16 cellular contexts compared by ENCODE assay signal in the genomic region with DNA sequence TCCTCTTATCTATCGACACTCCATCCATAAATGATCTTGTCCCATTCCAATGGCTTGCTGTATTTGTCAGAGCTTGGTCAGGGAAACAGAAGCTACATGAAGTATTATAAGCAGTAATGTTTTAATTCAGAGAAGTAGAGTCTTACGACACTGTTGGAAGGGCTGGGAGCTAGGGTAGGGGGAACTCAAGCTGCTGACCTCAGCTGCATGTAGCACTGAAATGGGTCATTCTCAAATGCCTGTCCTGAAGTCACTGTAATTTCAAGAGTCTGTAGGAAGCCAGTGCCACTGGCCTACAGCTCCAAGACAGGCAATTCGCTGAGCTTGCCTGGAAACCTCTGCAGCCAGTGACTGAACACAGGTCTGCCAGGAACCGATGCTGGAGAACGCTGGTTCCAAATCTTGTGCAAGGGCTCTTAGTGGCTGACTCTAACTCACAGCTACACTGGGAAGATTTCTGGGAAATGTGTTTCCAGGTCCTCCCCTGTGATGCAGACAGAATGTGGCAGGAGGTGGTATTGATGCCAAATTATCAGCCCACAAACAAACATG.
"Had no signal": no experiment of that assay in that cellular context is flagged by ENCODE, and none has a peak within 500 bp of the region (broad histone marks: within the 10 kb centered on the region; RNA-seq: fewer than 3 reads in every experiment).

No MANE protein-coding gene starts in this region.

- H3K4me3 Mint-ChIP-seq: activated B cell treated with CpG ODN at 0.5 μM for 24 hours; activated CD4-positive, alpha-beta memory T cell treated with anti-CD3 and anti-CD28 coated beads for 36 hours; T-cell had no signal

- H3K4me1 Mint-ChIP-seq: activated B cell treated with CpG ODN at 0.5 μM for 24 hours, T-cell had no signal

- H3K4me3 ChIP-seq: ascending aorta, breast epithelium, psoas muscle, tibial artery, uterus had no signal

- H3K27ac Mint-ChIP-seq: activated B cell treated with CpG ODN at 0.5 μM for 24 hours; activated CD4-positive, alpha-beta memory T cell treated with anti-CD3 and anti-CD28 coated beads for 36 hours; activated T-helper 2 cell treated with anti-CD3 and anti-CD28 coated beads, Interferon-gamma antibody, Interleukin-2, Interleukin-4, amounts not matched to agents 10 μg/mL and 5 μg/mL and 100 μg/mL, durations not matched to agents 14 hours and 24 hours and 36 hours; T-cell had no signal

- H3K36me3 ChIP-seq: ascending aorta, breast epithelium, tibial artery, uterus had no signal

- ATAC-seq: T-cell had no signal

- H3K9me3 ChIP-seq: psoas muscle, uterus had no signal

- H3K27me3 ChIP-seq: ascending aorta, breast epithelium, tibial artery, uterus had no signal

- H3K27ac ChIP-seq: ascending aorta, breast epithelium, psoas muscle, tibial artery, uterus had no signal

- DNase-seq: activated B cell treated with CpG ODN at 0.5 μM for 24 hours; activated CD4-positive, alpha-beta memory T cell treated with anti-CD3 and anti-CD28 coated beads for 36 hours; activated CD4-positive, alpha-beta T cell treated with anti-CD3 and anti-CD28 coated beads for 4 hours; activated naive CD4-positive, alpha-beta T cell treated with anti-CD3 and anti-CD28 coated beads, Interleukin-2, amount 50 U/mL, for 16 hours; effector CD4-positive, alpha-beta T cell; mammary epithelial cell; occipital lobe; SK-N-SH; stimulated activated naive CD4-positive, alpha-beta T cell; T-cell had no signal

- H3K4me1 ChIP-seq: ascending aorta, breast epithelium, psoas muscle, tibial artery, uterus had no signal

- H3K36me3 Mint-ChIP-seq: activated CD4-positive, alpha-beta memory T cell treated with anti-CD3 and anti-CD28 coated beads for 36 hours; T-cell had no signal
